Comparison of ENCODE assay signal across 11 cellular contexts in the genomic region with DNA sequence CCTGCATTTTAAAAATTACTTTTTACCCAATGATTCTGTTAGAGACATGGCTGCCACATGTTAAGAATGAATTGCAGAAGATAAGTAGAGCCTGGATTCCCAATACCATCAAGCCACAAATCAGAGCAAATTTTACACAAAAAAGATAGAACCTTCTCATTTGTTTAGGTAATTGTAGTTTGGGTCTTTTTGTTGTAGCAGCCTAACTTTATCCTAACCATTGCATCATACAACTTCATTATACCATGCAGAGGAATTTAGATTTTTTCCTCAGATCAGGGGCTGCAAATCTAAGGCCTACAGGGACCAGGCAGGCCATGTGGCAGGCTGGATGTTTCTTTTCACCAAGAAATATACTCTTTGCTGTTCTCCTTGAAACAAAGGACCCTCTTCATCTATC. TPM values are rescaled to one million over a fixed set of nuclear protein-coding genes. Genes with fewer than 3 reads are reported as not detected.
"Had no signal": no experiment of that assay in that cellular context is flagged by ENCODE, and none has a peak within 500 bp of the region (broad histone marks: within the 10 kb centered on the region; RNA-seq: fewer than 3 reads in every experiment).

No MANE protein-coding gene starts in this region.

- ATAC-seq: GM23338, HCT116 had no signal

- H3K27ac ChIP-seq: GM23248 had no signal

- H3K9me3 ChIP-seq: HAP-1 had no signal

- H3K4me2 ChIP-seq: GM23338 had no signal

- H3K9ac ChIP-seq: GM23248 had no signal

- H2AFZ ChIP-seq: GM23248, GM23338 had no signal

- H3K4me3 ChIP-seq: GM23248, GM23338, HAP-1 had no signal

- FAIRE-seq: H1, H54 had no signal

- DNase-seq: GM23248, GOT3, H7, H9, HCEC 1CT, HFFc6 had no signal

- H3K36me3 ChIP-seq: HAP-1 had no signal

RNA-seq across cellular contexts. Expression of a gene that starts 34.6 kb away (rescaled TPM):
- total RNA-seq: GM23248, H1, HFFc6 had no signal
- polyA plus RNA-seq: GM23248, GM23338, H1 had no signal
